In the genomic region with DNA sequence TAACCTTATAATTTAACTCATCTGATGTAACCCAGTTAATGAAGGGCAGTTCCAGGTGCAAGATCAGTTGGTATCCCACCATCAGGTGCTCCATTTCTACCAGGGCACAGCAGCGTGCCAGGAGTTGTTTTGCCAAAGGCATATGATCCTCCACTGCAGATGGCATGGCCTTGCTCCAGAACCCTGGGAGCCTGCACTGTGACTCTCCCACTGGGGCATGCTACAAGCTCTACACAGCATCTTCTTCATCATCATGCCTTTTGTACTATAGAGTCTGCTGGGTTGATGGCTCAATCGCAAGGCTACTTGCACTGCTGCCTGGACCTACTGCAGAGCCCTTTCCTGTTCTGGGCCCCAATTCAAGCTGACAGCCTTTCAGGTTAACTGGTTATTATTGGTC, we compare ENCODE assay signal across 16 cellular contexts. TPM values are rescaled to one million over a fixed set of nuclear protein-coding genes. Genes with fewer than 3 reads are reported as not detected.
DNase-seq lines count a peak whose midpoint lies in the region; ATAC-seq lines count a peak whose summit lies in the region.
"Had no signal": no experiment of that assay in that cellular context is flagged by ENCODE, and none has a peak within 500 bp of the region (broad histone marks: within the 10 kb centered on the region; RNA-seq: fewer than 3 reads in every experiment).

No MANE protein-coding gene starts in this region.

- no peak overlapping the region for H3K4me3 Mint-ChIP-seq in stimulated activated memory B cell treated with anti-CD40 and anti-IgM and Interleukin-4, amounts not matched to agents 10 μg/mL and 1 μg/mL and 100 μg/mL, for 72 hours
- H3K4me3 Mint-ChIP-seq: CD4-positive, alpha-beta T cell; H9 had no signal

- DNase-seq in DMS 273 treated with DMSO at 0.1 percent for 48 hours (lab: John Stamatoyannopoulos, UW) (peak; percentile 32), NCI-H1694 (lab: John Stamatoyannopoulos, UW) (peak; percentile 23), cerebellum (ENCODE audit: low spot score) (peak; percentile 42), NCI-H748 (lab: John Stamatoyannopoulos, UW; ENCODE audit: unreplicated experiment) (no peak), activated gamma-delta T cell treated with Interleukin-2 at 50 U/mL for 16 hours (no peak)
- no peak for DNase-seq in stimulated activated CD4-positive, alpha-beta T cell treated with anti-CD3 and anti-CD28 coated beads, Interleukin-1b, Interleukin-23, amount 100 ng/mL, for 48 hours
- DNase-seq: ACHN; BE2C; Caco-2; CD4-positive, alpha-beta T cell; DND-41; EL; H9; IMR-90 had no signal

- peaks cover 7% of the 10 kb centered on the region for H3K9me3 Mint-ChIP-seq in stimulated activated memory B cell treated with anti-CD40 and anti-IgM and Interleukin-4, amounts not matched to agents 10 μg/mL and 1 μg/mL and 100 μg/mL, for 72 hours
- H3K9me3 Mint-ChIP-seq: H9 had no signal

- no peaks in the 10 kb centered on the region for H3K4me1 Mint-ChIP-seq in stimulated activated memory B cell treated with anti-CD40 and anti-IgM and Interleukin-4, amounts not matched to agents 10 μg/mL and 1 μg/mL and 100 μg/mL, for 72 hours
- H3K4me1 Mint-ChIP-seq: H9 had no signal

- no peaks in the 10 kb centered on the region for H3K36me3 Mint-ChIP-seq in stimulated activated memory B cell treated with anti-CD40 and anti-IgM and Interleukin-4, amounts not matched to agents 10 μg/mL and 1 μg/mL and 100 μg/mL, for 72 hours

- ATAC-seq in stimulated activated memory B cell treated with anti-CD40 and anti-IgM and Interleukin-4, amounts not matched to agents 10 μg/mL and 1 μg/mL and 100 μg/mL, for 72 hours: peak; percentile 38

- peaks cover 37% of the 10 kb centered on the region for H3K27me3 Mint-ChIP-seq in stimulated activated memory B cell treated with anti-CD40 and anti-IgM and Interleukin-4, amounts not matched to agents 10 μg/mL and 1 μg/mL and 100 μg/mL, for 72 hours
- H3K27me3 Mint-ChIP-seq: CD4-positive, alpha-beta T cell had no signal

- H3K27ac Mint-ChIP-seq in stimulated activated memory B cell treated with anti-CD40 and anti-IgM and Interleukin-4, amounts not matched to agents 10 μg/mL and 1 μg/mL and 100 μg/mL, for 72 hours: no peak overlapping the region
- H3K27ac Mint-ChIP-seq: CD4-positive, alpha-beta T cell; H9 had no signal

RNA-seq across cellular contexts. Expression of a gene that starts 11.3 kb away (rescaled TPM):
- total RNA-seq in cerebellum: 90.3 TPM

RNA-seq across cellular contexts. Expression of a gene that starts 38.4 kb away (rescaled TPM):
- 0.18 TPM for total RNA-seq in cerebellum
- total RNA-seq: Caco-2; CD4-positive, alpha-beta T cell; H1; H9; IMR-90 had no signal

Comparison
In these comparisons a context has a peak if more than half of its experiments do, and no peak if none do; other contexts are left out.
1. DNase-seq: peak in DMS 273 treated with DMSO at 0.1 percent for 48 hours (single experiment), NCI-H1694 (single experiment) and cerebellum (single experiment); none in stimulated activated CD4-positive, alpha-beta T cell treated with anti-CD3 and anti-CD28 coated beads, Interleukin-1b, Interleukin-23, amount 100 ng/mL, for 48 hours (single experiment), NCI-H748 (single experiment) and activated gamma-delta T cell treated with Interleukin-2 at 50 U/mL for 16 hours (single experiment).